In the genomic region with DNA sequence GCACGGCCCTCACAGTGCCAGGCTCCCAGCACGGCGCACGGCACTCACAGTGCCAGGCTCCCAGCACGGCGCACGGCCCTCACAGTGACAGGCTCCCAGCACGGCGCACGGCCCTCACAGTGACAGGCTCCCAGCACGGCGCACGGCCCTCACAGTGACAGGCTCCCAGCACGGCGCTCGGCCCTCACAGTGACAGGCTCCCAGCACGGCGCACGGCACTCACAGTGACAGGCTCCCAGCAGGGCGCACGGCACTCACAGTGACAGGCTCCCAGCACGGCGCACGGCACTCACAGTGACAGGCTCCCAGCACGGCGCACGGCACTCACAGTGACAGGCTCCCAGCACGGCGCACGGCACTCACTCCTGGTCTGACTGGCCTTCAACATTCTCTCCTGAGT, we compare ENCODE assay signal across 7 cellular contexts. TPM values are rescaled to one million over a fixed set of nuclear protein-coding genes. Genes with fewer than 3 reads are reported as not detected.
DNase-seq lines count a peak whose midpoint lies in the region; TF ChIP-seq lines count a peak whose summit lies in the region.
"Not testable (repeated sequence)": the region's sequence is repeated elsewhere in the genome, so short reads cannot be mapped to it uniquely, and the experiment has no call there.

No MANE protein-coding gene starts in this region.

- H3K9me3 Mint-ChIP-seq in activated T-cell treated with anti-CD3 and anti-CD28 coated beads, Interleukin-2, amount 50 U/mL, for 24 hours; activated naive CD8-positive, alpha-beta T cell (ENCODE audit: low read depth); glutamatergic neuron (ENCODE audit: unreplicated experiment); neural progenitor cell: not testable (repeated sequence)

- H3K27ac ChIP-seq in WERI-Rb-1 = peak overlapping the region; percentile 89; the same call in 1 of the 2 replicates
- H3K27ac ChIP-seq in neural progenitor cell = not testable (repeated sequence)

- H3K27me3 ChIP-seq in WERI-Rb-1 (ENCODE audit: insufficient read depth, low read depth, severe bottlenecking); neural progenitor cell: not testable (repeated sequence)

- H3K27me3 Mint-ChIP-seq in activated T-cell treated with anti-CD3 and anti-CD28 coated beads, Interleukin-2, amount 50 U/mL, for 24 hours; activated naive CD8-positive, alpha-beta T cell; glutamatergic neuron (ENCODE audit: unreplicated experiment); neural progenitor cell (ENCODE audit: insufficient read depth, low read depth): not testable (repeated sequence)

- not testable (repeated sequence) for H3K9ac ChIP-seq in neural progenitor cell

- not testable (repeated sequence) for TF ChIP-seq CTCF in WERI-Rb-1 (IDR thresholded peaks at IDR 0.05; ENCODE audit: low read depth, low read length); glutamatergic neuron (IDR thresholded peaks at IDR 0.05; ENCODE audit: partially characterized antibody, unreplicated experiment); neural progenitor cell (IDR thresholded peaks at IDR 0.05)

- H3K36me3 Mint-ChIP-seq in activated T-cell treated with anti-CD3 and anti-CD28 coated beads, Interleukin-2, amount 50 U/mL, for 24 hours (ENCODE audit: low read depth) = peaks cover 64% of the 10 kb centered on the region
- H3K36me3 Mint-ChIP-seq in activated naive CD8-positive, alpha-beta T cell; glutamatergic neuron (ENCODE audit: unreplicated experiment); neural progenitor cell: not testable (repeated sequence)

- H3K9me3 ChIP-seq in WERI-Rb-1 (ENCODE audit: severe bottlenecking); neural progenitor cell (ENCODE audit: low read depth): not testable (repeated sequence)

- H2AFZ ChIP-seq in neural progenitor cell (replicated peaks) = not testable (repeated sequence)

- not testable (repeated sequence) for H3F3A ChIP-seq in neural progenitor cell (ENCODE audit: low read depth)

- H4K20me1 ChIP-seq in neural progenitor cell (ENCODE audit: low read depth) = not testable (repeated sequence)

- H3K4me3 ChIP-seq in WERI-Rb-1 (ENCODE audit: low read depth, low read length) = peak overlapping the region; percentile 11
- H3K4me3 ChIP-seq in neural progenitor cell = not testable (repeated sequence)

- peak overlapping the region; percentile 26 for H3K4me3 Mint-ChIP-seq in activated T-cell treated with anti-CD3 and anti-CD28 coated beads, Interleukin-2, amount 50 U/mL, for 24 hours
- peak overlapping the region; percentile 86 for H3K4me3 Mint-ChIP-seq in activated naive CD8-positive, alpha-beta T cell
- H3K4me3 Mint-ChIP-seq in glutamatergic neuron (ENCODE audit: unreplicated experiment) = peak overlapping the region; percentile 7
- not testable (repeated sequence) for H3K4me3 Mint-ChIP-seq in neural progenitor cell

- not testable (repeated sequence) for H3K79me2 ChIP-seq in neural progenitor cell (ENCODE audit: low read depth)

- peak; percentile 49 for DNase-seq in COR-L47 (lab: John Stamatoyannopoulos, UW)
- DNase-seq in NCI-H2171 (lab: John Stamatoyannopoulos, UW) = peak; percentile 2
- DNase-seq in WERI-Rb-1; activated T-cell treated with anti-CD3 and anti-CD28 coated beads, Interleukin-2, amount 50 U/mL, for 24 hours; glutamatergic neuron; neural progenitor cell (ENCODE audit: low spot score): not testable (repeated sequence)

- not testable (repeated sequence) for H3K4me2 ChIP-seq in neural progenitor cell

- H3K27ac Mint-ChIP-seq in activated T-cell treated with anti-CD3 and anti-CD28 coated beads, Interleukin-2, amount 50 U/mL, for 24 hours = peak overlapping the region; percentile 70
- peak overlapping the region; percentile 76 for H3K27ac Mint-ChIP-seq in activated naive CD8-positive, alpha-beta T cell
- H3K27ac Mint-ChIP-seq in glutamatergic neuron (ENCODE audit: unreplicated experiment) (peak overlapping the region; percentile 83), neural progenitor cell (peak overlapping the region; percentile 9)

- H3K4me1 Mint-ChIP-seq in activated T-cell treated with anti-CD3 and anti-CD28 coated beads, Interleukin-2, amount 50 U/mL, for 24 hours (ENCODE audit: low read depth) = peaks cover 32% of the 10 kb centered on the region
- peaks cover 39% of the 10 kb centered on the region for H3K4me1 Mint-ChIP-seq in activated naive CD8-positive, alpha-beta T cell (ENCODE audit: low read depth)
- H3K4me1 Mint-ChIP-seq in glutamatergic neuron (ENCODE audit: low read depth, unreplicated experiment); neural progenitor cell: not testable (repeated sequence)

- not testable (repeated sequence) for H3K4me1 ChIP-seq in neural progenitor cell

- peaks cover 26% of the 10 kb centered on the region for H3K36me3 ChIP-seq in WERI-Rb-1
- H3K36me3 ChIP-seq in neural progenitor cell = not testable (repeated sequence)

RNA-seq across cellular contexts. Expression of gene GOLGA3, which starts 7.6 kb away (rescaled TPM):
- total RNA-seq in glutamatergic neuron (ENCODE audit: unreplicated experiment) = 50.6 TPM
- total RNA-seq in neural progenitor cell (ENCODE audit: low replicate concordance) = 8.5 and 19.4 TPM in 2 replicates

RNA-seq across cellular contexts. Expression of gene CHFR, which starts 51.2 kb away (rescaled TPM):
- 90.7 TPM for total RNA-seq in glutamatergic neuron (ENCODE audit: unreplicated experiment)
- total RNA-seq in neural progenitor cell (ENCODE audit: low replicate concordance) = 25.6 and 36.1 TPM in 2 replicates

Comparison
In these comparisons a context has a peak if more than half of its experiments do, and no peak if none do; other contexts are left out.
1. H3K27ac Mint-ChIP-seq: peak in every context shown above with its lines; median percentile 83 in glutamatergic neuron; 76 in activated naive CD8-positive, alpha-beta T cell; 70 in activated T-cell treated with anti-CD3 and anti-CD28 coated beads, Interleukin-2, amount 50 U/mL, for 24 hours; 9 in neural progenitor cell.